ENCODE assay signal across 20 cellular contexts in the genomic region with DNA sequence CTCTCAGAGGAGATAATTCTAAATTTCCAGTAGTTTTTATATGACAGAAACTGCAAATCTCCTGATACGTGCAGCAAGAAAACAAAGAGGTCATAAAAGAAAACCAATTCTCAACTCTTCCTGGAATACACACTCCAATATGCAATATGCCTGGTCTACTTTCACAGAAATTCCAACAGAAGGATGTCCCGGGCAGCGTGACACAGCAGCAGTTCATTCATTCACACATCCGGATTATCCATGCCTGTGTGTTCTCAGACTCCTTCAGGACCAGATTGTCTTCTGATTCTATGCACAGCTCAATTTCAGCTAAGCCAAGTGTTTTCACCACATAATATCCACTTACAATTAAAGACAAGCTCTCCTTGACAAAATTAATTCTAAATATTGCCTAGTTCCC.
DNase-seq lines count a peak whose midpoint lies in the region; ATAC-seq, FAIRE-seq and TF ChIP-seq lines count a peak whose summit lies in the region.
"Had no signal": no experiment of that assay in that cellular context is flagged by ENCODE, and none has a peak within 500 bp of the region (broad histone marks: within the 10 kb centered on the region; RNA-seq: fewer than 3 reads in every experiment).

No MANE protein-coding gene starts in this region.

- H3K27me3 Mint-ChIP-seq in HFFc6 (ENCODE audit: insufficient read depth) (peaks cover 1% of the 10 kb centered on the region), chondrocyte (ENCODE audit: low read depth) (no peaks in the 10 kb centered on the region), nephron progenitor cell (ENCODE audit: low read depth, poor library complexity) (no peaks in the 10 kb centered on the region)
- H3K27me3 Mint-ChIP-seq in activated T-cell treated with anti-CD3 and anti-CD28 coated beads, Interleukin-2, amount 50 U/mL, for 24 hours, result no peaks in the 10 kb centered on the region
- H3K27me3 Mint-ChIP-seq: B cell; CD4-positive, CD25-positive, alpha-beta regulatory T cell had no signal

- H3K27ac Mint-ChIP-seq in HFFc6 (peak overlapping the region; percentile 63), chondrocyte (ENCODE audit: unreplicated experiment) (peak overlapping the region; percentile 97), nephron progenitor cell (peak overlapping the region; percentile 62)
- H3K27ac Mint-ChIP-seq in activated T-cell treated with anti-CD3 and anti-CD28 coated beads, Interleukin-2, amount 50 U/mL, for 24 hours, result no peak overlapping the region
- H3K27ac Mint-ChIP-seq: B cell; CD4-positive, CD25-positive, alpha-beta regulatory T cell had no signal

- peaks cover 92% of the 10 kb centered on the region for H3K36me3 Mint-ChIP-seq in HFFc6 (ENCODE audit: low read depth)
- peaks cover 24% of the 10 kb centered on the region for H3K36me3 Mint-ChIP-seq in chondrocyte (ENCODE audit: low read depth)
- no peaks in the 10 kb centered on the region for H3K36me3 Mint-ChIP-seq in nephron progenitor cell (ENCODE audit: low read depth)
- H3K36me3 Mint-ChIP-seq in activated T-cell treated with anti-CD3 and anti-CD28 coated beads, Interleukin-2, amount 50 U/mL, for 24 hours (ENCODE audit: low read depth), result no peaks in the 10 kb centered on the region
- H3K36me3 Mint-ChIP-seq: CD4-positive, CD25-positive, alpha-beta regulatory T cell had no signal

- POLR2A ChIA-PET in PC-3 (lab: Charles Lee; ENCODE audit: unreplicated experiment), result no interaction called here

- no peaks in the 10 kb centered on the region for H4K20me1 ChIP-seq in PC-3 (ENCODE audit: low read length)

- no peaks in the 10 kb centered on the region for H3K36me3 ChIP-seq in PC-3 (ENCODE audit: low read depth, low read length)

- no peak for FAIRE-seq in D721Med (lab: Jason Lieb, UNC)
- FAIRE-seq: HTR-8/SVneo had no signal

- H3K27me3 ChIP-seq in PC-3 (ENCODE audit: low read length), result no peaks in the 10 kb centered on the region

- H2AFZ ChIP-seq in PC-3 (ENCODE audit: low read length), result no peak overlapping the region

- no peaks in the 10 kb centered on the region for H3K9me3 ChIP-seq in PC-3 (ENCODE audit: low read length)
- H3K9me3 ChIP-seq: Caco-2 had no signal

- H3F3A ChIP-seq in PC-3 (ENCODE audit: low read length, unreplicated experiment), result no peaks in the 10 kb centered on the region

- intact Hi-C loops in PC-3 (cut with micrococcal nuclease), result no loop called here

- peaks cover 92% of the 10 kb centered on the region for H3K4me1 Mint-ChIP-seq in HFFc6 (ENCODE audit: low read depth)
- H3K4me1 Mint-ChIP-seq in chondrocyte (ENCODE audit: low read depth), result peaks cover 91% of the 10 kb centered on the region
- H3K4me1 Mint-ChIP-seq in nephron progenitor cell, result peaks cover 10% of the 10 kb centered on the region
- H3K4me1 Mint-ChIP-seq in activated T-cell treated with anti-CD3 and anti-CD28 coated beads, Interleukin-2, amount 50 U/mL, for 24 hours (ENCODE audit: low read depth), result no peaks in the 10 kb centered on the region
- H3K4me1 Mint-ChIP-seq: B cell; CD4-positive, CD25-positive, alpha-beta regulatory T cell had no signal

- no peaks in the 10 kb centered on the region for H3K9me2 ChIP-seq in PC-3 (replicated peaks; ENCODE audit: low read length)

- ATAC-seq in PC-3, result no peak

- no TSS peak for BruUV-seq in PC-3 (replicated peaks; lab: Mats Ljungman, UMichigan)

- H3K4me3 ChIP-seq in AG10803 (ENCODE audit: low read length) (no peak overlapping the region), PC-3 (ENCODE audit: low read length) (no peak overlapping the region)

- peak; percentile 63 for DNase-seq in AG10803 (ENCODE audit: low read depth)
- no peak for DNase-seq in HFFc6
- DNase-seq in chondrocyte (ENCODE audit: low spot score), result no peak
- no peak for DNase-seq in nephron progenitor cell
- DNase-seq in D721Med (ENCODE audit: insufficient read length, low spot score), result no peak
- DNase-seq in PC-3, result no peak
- no peak for DNase-seq in stimulated activated CD8-positive, alpha-beta memory T cell treated with anti-CD3 and anti-CD28 coated beads, Interleukin-4, amount 100 ng/mL, for 48 hours
- DNase-seq in activated T-cell treated with anti-CD3 and anti-CD28 coated beads, Interleukin-2, amount 50 U/mL, for 24 hours, result no peak
- DNase-seq: ACHN; Caco-2; CD4-positive, CD25-positive, alpha-beta regulatory T cell; DMS53; HCEC 1CT; NCI-H1105 treated with DMSO at 0.1 percent for 48 hours; NCI-H1694 treated with DMSO at 0.1 percent for 48 hours; NCI-H446; NCI-H69 had no signal

- H3K4me3 Mint-ChIP-seq in HFFc6 (no peak overlapping the region), chondrocyte (ENCODE audit: unreplicated experiment) (no peak overlapping the region), nephron progenitor cell (no peak overlapping the region)
- H3K4me3 Mint-ChIP-seq in activated T-cell treated with anti-CD3 and anti-CD28 coated beads, Interleukin-2, amount 50 U/mL, for 24 hours, result no peak overlapping the region
- H3K4me3 Mint-ChIP-seq: B cell; CD4-positive, CD25-positive, alpha-beta regulatory T cell had no signal

- H3K4me2 ChIP-seq in PC-3 (ENCODE audit: low read length), result no peak overlapping the region

- H3K79me2 ChIP-seq in PC-3 (ENCODE audit: low read length), result no peaks in the 10 kb centered on the region

- no peak overlapping the region for H3K27ac ChIP-seq in PC-3 (ENCODE audit: low read length)
- H3K27ac ChIP-seq: HL-60 had no signal

- no peaks in the 10 kb centered on the region for H3K9me3 Mint-ChIP-seq in HFFc6
- H3K9me3 Mint-ChIP-seq in chondrocyte (ENCODE audit: low read depth), result no peaks in the 10 kb centered on the region
- H3K9me3 Mint-ChIP-seq in nephron progenitor cell, result no peaks in the 10 kb centered on the region
- H3K9me3 Mint-ChIP-seq in activated T-cell treated with anti-CD3 and anti-CD28 coated beads, Interleukin-2, amount 50 U/mL, for 24 hours, result no peaks in the 10 kb centered on the region

- H3K9ac ChIP-seq in PC-3 (ENCODE audit: low read length), result no peak overlapping the region

- TF ChIP-seq CTCF in AG10803 (conservative IDR thresholded peaks at IDR 0.05; ENCODE audit: low read length) (no peak), HFFc6 (IDR thresholded peaks at IDR 0.05) (no peak), chondrocyte (IDR thresholded peaks at IDR 0.05) (no peak), nephron progenitor cell (IDR thresholded peaks at IDR 0.05) (no peak), D721Med (IDR thresholded peaks at IDR 0.05; ENCODE audit: insufficient read depth, missing control alignments) (no peak), PC-3 (conservative IDR thresholded peaks at IDR 0.05; ENCODE audit: low read depth, low read length) (no peak)

- no peaks in the 10 kb centered on the region for H3K4me1 ChIP-seq in PC-3 (ENCODE audit: insufficient read depth, low read length)
- H3K4me1 ChIP-seq: Caco-2 had no signal

- CTCF ChIA-PET in PC-3 (lab: Charles Lee), result no interaction called here
